ENCODE assay signal across 1 cellular context in the genomic region with DNA sequence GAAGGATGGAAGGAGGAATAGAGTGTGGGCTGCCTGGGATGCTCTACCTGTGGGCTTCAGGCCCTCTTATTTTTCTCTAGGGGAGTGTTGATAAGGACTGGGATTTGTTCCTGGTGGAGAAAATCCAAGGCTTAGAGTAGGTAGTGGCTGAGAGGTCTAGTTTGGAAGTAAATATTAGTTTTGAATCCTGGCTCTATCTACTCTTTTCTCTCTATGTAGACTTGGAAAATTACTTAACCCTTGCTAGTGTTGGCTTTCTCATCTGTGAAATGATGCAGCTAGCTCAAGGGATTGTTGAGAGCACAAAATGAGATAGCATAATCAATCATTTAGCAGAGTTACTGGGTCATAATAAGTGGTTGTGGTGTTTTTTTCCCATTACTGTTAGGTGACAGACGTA.
TF ChIP-seq lines count a peak whose summit lies in the region.

No MANE protein-coding gene starts in this region.

TF ChIP-seq in neural cell, 6 proteins besides CTCF, POLR2A, EP300 and RAD21 (continued from another document):
- TF ChIP-seq MXI1 (conservative IDR thresholded peaks at IDR 0.05; ENCODE audit: poor library complexity, severe bottlenecking), result no peak
- TF ChIP-seq POLR2AphosphoS5 (IDR thresholded peaks at IDR 0.05), result no peak
- no peak for TF ChIP-seq TAF1 (IDR thresholded peaks at IDR 0.05; ENCODE audit: low read depth)
